ENCODE assay signal across 20 cellular contexts in the genomic region with DNA sequence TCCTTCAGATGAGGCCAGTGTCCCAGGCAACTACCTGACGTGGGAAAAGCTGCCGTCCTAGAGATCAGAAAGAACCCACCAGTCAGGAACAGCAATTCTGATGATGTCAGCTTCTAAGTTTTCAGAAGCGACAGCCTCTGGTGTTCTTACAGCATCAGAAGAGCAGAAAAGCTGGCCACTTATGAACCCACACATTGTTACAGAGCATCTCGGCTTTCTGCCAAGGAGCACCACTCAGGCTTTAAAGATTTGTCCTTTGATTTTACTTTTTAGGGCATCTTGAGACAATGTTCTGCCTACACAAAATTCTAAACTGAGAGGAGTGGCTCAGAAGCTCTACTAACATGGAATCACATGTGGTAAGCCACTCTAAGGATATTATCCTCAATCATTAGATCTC.
"Had no signal": no experiment of that assay in that cellular context is flagged by ENCODE, and none has a peak within 500 bp of the region (broad histone marks: within the 10 kb centered on the region; RNA-seq: fewer than 3 reads in every experiment).

No MANE protein-coding gene starts in this region.

- H3K36me3 Mint-ChIP-seq: memory B cell, naive B cell had no signal

- H3K79me2 ChIP-seq: hepatocyte had no signal

- ATAC-seq: left cardiac atrium, lower lobe of right lung had no signal

- H3K4me3 ChIP-seq: hepatocyte, left ventricle myocardium inferior, lower lobe of right lung, right atrium auricular region, sigmoid colon, skin epidermis, stomach, thoracic aorta, upper lobe of left lung, uterus had no signal

- H3K27me3 Mint-ChIP-seq: dendritic cell treated with granulocyte-macrophage colony-stimulating factor and Interleukin-4, amounts not matched to agents 40 ng/mL and 50 ng/mL, for 4 days had no signal

- H3K27ac Mint-ChIP-seq: dendritic cell treated with granulocyte-macrophage colony-stimulating factor and Interleukin-4, amounts not matched to agents 40 ng/mL and 50 ng/mL, for 4 days; memory B cell; naive B cell had no signal

- H3K4me1 ChIP-seq: lower lobe of right lung had no signal

- H3K36me3 ChIP-seq: left ventricle myocardium inferior, lower lobe of right lung, right atrium auricular region, sigmoid colon, stomach, thoracic aorta, upper lobe of left lung, uterus had no signal

- H2AFZ ChIP-seq: hepatocyte had no signal

- H3K9me3 Mint-ChIP-seq: dendritic cell treated with granulocyte-macrophage colony-stimulating factor and Interleukin-4, amounts not matched to agents 40 ng/mL and 50 ng/mL, for 4 days; memory B cell had no signal

- DNase-seq: foreskin melanocyte; head of caudate nucleus; kidney; left cardiac atrium; left ventricle myocardium inferior; lower lobe of right lung; naive B cell; sigmoid colon; stimulated activated CD4-positive, alpha-beta T cell treated with anti-CD3 and anti-CD28 coated beads, Interleukin-2, amount 100 ng/mL, for 24 hours; stimulated activated naive CD4-positive, alpha-beta T cell; stomach; substantia nigra; upper lobe of left lung; uterus had no signal

- H3K4me3 Mint-ChIP-seq: dendritic cell treated with granulocyte-macrophage colony-stimulating factor and Interleukin-4, amounts not matched to agents 40 ng/mL and 50 ng/mL, for 4 days; memory B cell; naive B cell had no signal

- H3K27me3 ChIP-seq: hepatocyte, right atrium auricular region, sigmoid colon, stomach, upper lobe of left lung, uterus had no signal

- H3K4me1 Mint-ChIP-seq: memory B cell, naive B cell had no signal

- H3K9me3 ChIP-seq: left ventricle myocardium inferior, lower lobe of right lung, right atrium auricular region, sigmoid colon, stomach, thoracic aorta, upper lobe of left lung, uterus had no signal

- H3K27ac ChIP-seq: hepatocyte, left ventricle myocardium inferior, lower lobe of right lung, right atrium auricular region, sigmoid colon, skin epidermis, stomach, thoracic aorta, upper lobe of left lung, uterus had no signal

- H3K4me2 ChIP-seq: hepatocyte had no signal
